Comparison of ENCODE assay signal across 8 cellular contexts in genomic region chr1:244074559-244075171, GRCh38. TPM values are rescaled to one million over a fixed set of nuclear protein-coding genes. Genes with fewer than 3 reads are reported as not detected.
DNase-seq lines count a peak whose midpoint lies in the region; ATAC-seq and TF ChIP-seq lines count a peak whose summit lies in the region.

No MANE protein-coding gene starts in this region.

- H3K27ac Mint-ChIP-seq in activated CD4-positive, alpha-beta T cell treated with anti-CD3 and anti-CD28 coated beads for 36 hours, result peak overlapping the region; percentile 47

- 43% methylated on average over 19 of the region's 19 CpGs for WGBS in thymus

- H3K36me3 Mint-ChIP-seq in activated CD4-positive, alpha-beta T cell treated with anti-CD3 and anti-CD28 coated beads for 36 hours (ENCODE audit: low read depth), result no peaks in the 10 kb centered on the region

- ATAC-seq in HG02759 (IDR thresholded peaks at IDR 0.05; ENCODE audit: unreplicated experiment) (peak; percentile 70), left ventricle myocardium superior (no peak)
- ATAC-seq in activated CD4-positive, alpha-beta T cell treated with anti-CD3 and anti-CD28 coated beads for 36 hours, result peak; percentile 91

- H3K27me3 ChIP-seq in thymus (ENCODE audit: control insufficient read depth, insufficient read depth), result no peaks in the 10 kb centered on the region

- POLR2A ChIA-PET in activated CD4-positive, alpha-beta T cell treated with anti-CD3 and anti-CD28 coated beads for 36 hours (lab: Charles Lee), result interaction anchor here (0.5 to 1.2 kb wide), 2 partner anchors 27 to 176 kb away, joined by 4 to 5 read pairs; no protein-coding TSS in a partner anchor

- peak overlapping the region; percentile 58 for H3K4me3 Mint-ChIP-seq in activated CD4-positive, alpha-beta T cell treated with anti-CD3 and anti-CD28 coated beads for 36 hours

- H3K27ac ChIP-seq in thymus (ENCODE audit: low read depth), result peak overlapping the region; percentile 86

- TF ChIP-seq CTCF in GM12875 (IDR thresholded peaks at IDR 0.05; ENCODE audit: borderline replicate concordance, insufficient read depth, low read depth, low read length), result no peak

- peak overlapping the region; percentile 19 for H3K4me3 ChIP-seq in GM12875 (ENCODE audit: low read depth, low read length)
- no peak overlapping the region for H3K4me3 ChIP-seq in thymus (ENCODE audit: low read length)

- CTCF ChIA-PET in activated CD4-positive, alpha-beta T cell treated with anti-CD3 and anti-CD28 coated beads for 36 hours (lab: Charles Lee), result interaction anchor here (0.7 to 1.2 kb wide), 4 partner anchors 9 to 555 kb away, joined by 3 to 5 read pairs (median 4); partner anchors contain the start of gene ZBTB18

- H3K4me1 Mint-ChIP-seq in activated CD4-positive, alpha-beta T cell treated with anti-CD3 and anti-CD28 coated beads for 36 hours, result peaks cover 27% of the 10 kb centered on the region

- intact Hi-C loops in activated CD4-positive, alpha-beta T cell treated with anti-CD3 and anti-CD28 coated beads for 36 hours (cut with DNase I, micrococcal nuclease), result no loop called here
- intact Hi-C loops in left ventricle myocardium superior (cut with micrococcal nuclease), result no loop called here

- no peaks in the 10 kb centered on the region for H3K9me3 ChIP-seq in thymus (ENCODE audit: control insufficient read depth)

- H3K4me1 ChIP-seq in thymus (ENCODE audit: control insufficient read depth, insufficient read depth, low read length), result peaks cover 4% of the 10 kb centered on the region

- no peaks in the 10 kb centered on the region for H3K9me3 Mint-ChIP-seq in activated CD4-positive, alpha-beta T cell treated with anti-CD3 and anti-CD28 coated beads for 36 hours (ENCODE audit: low read depth)

- DNase-seq in activated CD4-positive, alpha-beta T cell treated with anti-CD3 and anti-CD28 coated beads for 36 hours, result peak; percentile 70
- DNase-seq in kidney tubule cell (ENCODE audit: low spot score) (peak; percentile 34), NCI-H187 (lab: John Stamatoyannopoulos, UW) (no peak), NCI-H146 (lab: John Stamatoyannopoulos, UW) (no peak), left ventricle myocardium superior (no peak)

- no peaks in the 10 kb centered on the region for H3K36me3 ChIP-seq in thymus (ENCODE audit: control insufficient read depth, insufficient read depth)

- H3K27me3 Mint-ChIP-seq in activated CD4-positive, alpha-beta T cell treated with anti-CD3 and anti-CD28 coated beads for 36 hours, result no peaks in the 10 kb centered on the region

RNA-seq across cellular contexts. Expression of gene ZBTB18, which starts 23.6 kb away (rescaled TPM):
- total RNA-seq in activated CD4-positive, alpha-beta T cell treated with anti-CD3 and anti-CD28 coated beads for 36 hours, result 1 to 10 TPM; 5.0 to 5.3 TPM
- 47.3 TPM for polyA plus RNA-seq in thymus
- 35.4 TPM for total RNA-seq in left ventricle myocardium superior

Comparison
In these comparisons a context has a peak if more than half of its experiments do, and no peak if none do; other contexts are left out.
1. DNase-seq: peak in activated CD4-positive, alpha-beta T cell treated with anti-CD3 and anti-CD28 coated beads for 36 hours (single experiment) and kidney tubule cell (single experiment); none in NCI-H187 (0 of 2), NCI-H146 (single experiment) and left ventricle myocardium superior (single experiment).